ENCODE assay signal across 8 cellular contexts in genomic region chr1:34163792-34164509, GRCh38. TPM values are rescaled to one million over a fixed set of nuclear protein-coding genes. Genes with fewer than 3 reads are reported as not detected.
A peak's percentile ranks its signal among the peaks of the same experiment; 100 is the strongest.
DNase-seq lines count a peak whose midpoint lies in the region; ATAC-seq and TF ChIP-seq lines count a peak whose summit lies in the region.

No MANE protein-coding gene starts in this region.

- ATAC-seq in GM19463 (IDR thresholded peaks at IDR 0.05; ENCODE audit: unreplicated experiment): no peak

- POLR2A ChIA-PET in activated CD4-positive, alpha-beta memory T cell treated with anti-CD3 and anti-CD28 coated beads for 36 hours (lab: Charles Lee): no interaction called here

- H3K4me1 ChIP-seq in suprapubic skin: peaks cover 44% of the 10 kb centered on the region

- H3K27me3 ChIP-seq in suprapubic skin: peaks cover 73% of the 10 kb centered on the region

- H3K27ac ChIP-seq in suprapubic skin: no peak overlapping the region

- no peaks in the 10 kb centered on the region for H3K36me3 Mint-ChIP-seq in activated CD4-positive, alpha-beta memory T cell treated with anti-CD3 and anti-CD28 coated beads for 36 hours

- peaks cover 6% of the 10 kb centered on the region for H3K4me1 Mint-ChIP-seq in activated CD4-positive, alpha-beta memory T cell treated with anti-CD3 and anti-CD28 coated beads for 36 hours (ENCODE audit: low read depth)

- no peak overlapping the region for H3K4me3 Mint-ChIP-seq in activated CD4-positive, alpha-beta memory T cell treated with anti-CD3 and anti-CD28 coated beads for 36 hours

- intact Hi-C loops in activated CD4-positive, alpha-beta memory T cell treated with anti-CD3 and anti-CD28 coated beads for 36 hours (cut with micrococcal nuclease): loop anchor here (5.0 kb wide), 1 partner anchor 532 kb away; no protein-coding TSS in a partner anchor

- no peak overlapping the region for H3K27ac Mint-ChIP-seq in activated CD4-positive, alpha-beta memory T cell treated with anti-CD3 and anti-CD28 coated beads for 36 hours

- 0% methylated on average over 14 of the region's 63 CpGs for whole genome bisulfite sequencing in suprapubic skin

- no peak for TF ChIP-seq CTCF in suprapubic skin (IDR thresholded peaks at IDR 0.05)

- peak overlapping the region; percentile 53 for H3K4me3 ChIP-seq in suprapubic skin

- peak; percentile 5 for DNase-seq in activated CD4-positive, alpha-beta T cell treated with anti-CD3 and anti-CD28 coated beads for 48 hours
- DNase-seq in activated CD4-positive, alpha-beta T cell treated with anti-CD3 and anti-CD28 coated beads for 4 hours: no peak
- peak; percentile 13 for DNase-seq in activated CD4-positive, alpha-beta memory T cell treated with anti-CD3 and anti-CD28 coated beads for 36 hours
- DNase-seq in iPS-NIHi11 (ENCODE audit: low spot score): peak; percentile 37
- DNase-seq in suprapubic skin (ENCODE audit: low spot score in 2 of 2): no peak
- DNase-seq in SKM-1 (lab: John Stamatoyannopoulos, UW; ENCODE audit: unreplicated experiment): no peak
- no peak for DNase-seq in NCI-H187 (lab: John Stamatoyannopoulos, UW)

- peaks cover 53% of the 10 kb centered on the region for H3K27me3 Mint-ChIP-seq in activated CD4-positive, alpha-beta memory T cell treated with anti-CD3 and anti-CD28 coated beads for 36 hours

- no peaks in the 10 kb centered on the region for H3K9me3 Mint-ChIP-seq in activated CD4-positive, alpha-beta memory T cell treated with anti-CD3 and anti-CD28 coated beads for 36 hours

- H3K36me3 ChIP-seq in suprapubic skin: no peaks in the 10 kb centered on the region

- TF ChIP-seq EP300 in suprapubic skin (IDR thresholded peaks at IDR 0.05): no peak

- CTCF ChIA-PET in activated CD4-positive, alpha-beta memory T cell treated with anti-CD3 and anti-CD28 coated beads for 36 hours (lab: Charles Lee): interaction anchor here (1.0 to 1.3 kb wide), 2 partner anchors 17 to 530 kb away, joined by 5 to 6 read pairs; no protein-coding TSS in a partner anchor

- no peak for TF ChIP-seq POLR2A in suprapubic skin (IDR thresholded peaks at IDR 0.05)

- H3K9me3 ChIP-seq in suprapubic skin: no peaks in the 10 kb centered on the region

RNA-seq across cellular contexts. Expression of gene CSMD2, which starts 1.1 kb away (rescaled TPM):
- not detected for total RNA-seq in activated CD4-positive, alpha-beta memory T cell treated with anti-CD3 and anti-CD28 coated beads for 36 hours
- under 1 TPM; 0.08 to 0.55 (median 0.13) TPM for total RNA-seq in suprapubic skin

RNA-seq across cellular contexts. Expression of gene C1orf94, which starts 12.8 kb away (rescaled TPM):
- total RNA-seq in activated CD4-positive, alpha-beta memory T cell treated with anti-CD3 and anti-CD28 coated beads for 36 hours: not detected
- not detected for total RNA-seq in suprapubic skin

Comparison
In these comparisons a context has a peak if more than half of its experiments do, and no peak if none do; other contexts are left out.
1. DNase-seq: peak in activated CD4-positive, alpha-beta T cell treated with anti-CD3 and anti-CD28 coated beads for 48 hours (single experiment), activated CD4-positive, alpha-beta memory T cell treated with anti-CD3 and anti-CD28 coated beads for 36 hours (single experiment) and iPS-NIHi11 (single experiment); none in activated CD4-positive, alpha-beta T cell treated with anti-CD3 and anti-CD28 coated beads for 4 hours (0 of 2), suprapubic skin (0 of 2), SKM-1 (single experiment) and NCI-H187 (0 of 2).